ENCODE assay signal across 1 cellular context in genomic region chr1:153612755-153613331, GRCh38.
TF ChIP-seq lines count a peak whose summit lies in the region.

TSS of gene S100A16 (minus strand) at chr1:153613137. CDS start at chr1:153608151, 4,986 bp downstream.

TF ChIP-seq in SK-N-SH treated with all-trans-retinoic acid at 6 μM for 48 hours, 23 proteins besides CTCF, POLR2A, EP300 and RAD21 (continued from another document):
- TF ChIP-seq CSRNP3 (CRISPR knock-in tag; IDR thresholded peaks at IDR 0.05): no peak
- no peak for TF ChIP-seq BACH2 (CRISPR knock-in tag; IDR thresholded peaks at IDR 0.05; ENCODE audit: borderline replicate concordance)
- TF ChIP-seq ZNF8 (CRISPR knock-in tag; IDR thresholded peaks at IDR 0.05): no peak
- no peak for TF ChIP-seq CREB5 (CRISPR knock-in tag; IDR thresholded peaks at IDR 0.05; ENCODE audit: low read depth)
- TF ChIP-seq TSHZ2 (CRISPR knock-in tag; IDR thresholded peaks at IDR 0.05): no peak
